ENCODE assay signal across 18 cellular contexts in the genomic region with DNA sequence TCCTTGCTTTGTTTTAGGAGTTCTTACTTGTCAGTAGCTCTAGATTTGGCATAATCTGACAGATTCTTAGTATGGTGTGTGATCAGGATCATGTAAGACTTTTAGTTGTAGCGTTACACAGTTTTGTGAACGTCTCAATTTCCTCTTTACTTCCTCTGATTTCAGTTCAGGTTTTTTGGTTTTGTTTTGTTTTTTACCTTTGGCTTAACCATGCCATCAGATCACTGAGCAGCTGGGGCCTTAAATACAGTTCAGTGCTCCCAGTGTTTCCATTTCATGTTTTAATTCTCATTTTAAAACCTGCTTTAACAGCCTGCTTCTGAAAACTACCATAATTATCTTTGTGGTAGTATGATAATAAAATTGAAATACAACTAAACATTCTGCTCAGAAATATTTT. TPM values are rescaled to one million over a fixed set of nuclear protein-coding genes. Genes with fewer than 3 reads are reported as not detected.
DNase-seq lines count a peak whose midpoint lies in the region; ATAC-seq and TF ChIP-seq lines count a peak whose summit lies in the region.
"Had no signal": no experiment of that assay in that cellular context is flagged by ENCODE, and none has a peak within 500 bp of the region (broad histone marks: within the 10 kb centered on the region; RNA-seq: fewer than 3 reads in every experiment).

No MANE protein-coding gene starts in this region.

- H3K36me3 ChIP-seq in naive thymus-derived CD4-positive, alpha-beta T cell (ENCODE audit: control insufficient read depth in 2 of 3, insufficient read depth in 3 of 3, low read length in 3 of 3) = peaks cover 6 to 15% (median 8%) of the 10 kb centered on the region in 3 experiments

- intact Hi-C loops in activated B cell treated with CpG ODN at 0.5 μM for 24 hours (cut with micrococcal nuclease) = no loop called here
- intact Hi-C loops in naive thymus-derived CD4-positive, alpha-beta T cell (cut with micrococcal nuclease) = loop anchor here in 1 of 2 donors (1.0 kb wide), 1 partner anchor 10 kb away; no protein-coding TSS in a partner anchor

- no peaks in the 10 kb centered on the region for H3K9me3 Mint-ChIP-seq in activated naive CD8-positive, alpha-beta T cell treated with anti-CD3 and anti-CD28 coated beads, Interleukin-2, amount 10 ng/mL, durations not matched to agents 7 days and 5 days
- H3K9me3 Mint-ChIP-seq in activated naive CD8-positive, alpha-beta T cell treated with anti-CD3 and anti-CD28 coated beads for 36 hours = no peaks in the 10 kb centered on the region
- no peaks in the 10 kb centered on the region for H3K9me3 Mint-ChIP-seq in activated B cell treated with CpG ODN at 0.5 μM for 24 hours
- peaks cover 0 to 1% (median 0%) of the 10 kb centered on the region in 11 donors for H3K9me3 Mint-ChIP-seq in naive thymus-derived CD4-positive, alpha-beta T cell

- CTCF ChIA-PET in activated B cell treated with CpG ODN at 0.5 μM for 24 hours (lab: Charles Lee) = no interaction called here
- CTCF ChIA-PET in naive thymus-derived CD4-positive, alpha-beta T cell (lab: Charles Lee) = no interaction called here

- H3K9me3 ChIP-seq in naive thymus-derived CD4-positive, alpha-beta T cell (ENCODE audit: control insufficient read depth in 2 of 3, low read length in 3 of 3) = no peaks in the 10 kb centered on the region

- TF ChIP-seq CTCF in activated B cell treated with CpG ODN at 0.5 μM for 24 hours (IDR thresholded peaks at IDR 0.05) = no peak

- H3K4me3 Mint-ChIP-seq in activated naive CD8-positive, alpha-beta T cell treated with anti-CD3 and anti-CD28 coated beads, Interleukin-2, amount 10 ng/mL, durations not matched to agents 7 days and 5 days = peak overlapping the region; percentile 15
- H3K4me3 Mint-ChIP-seq in activated naive CD8-positive, alpha-beta T cell treated with anti-CD3 and anti-CD28 coated beads for 36 hours = no peak overlapping the region
- H3K4me3 Mint-ChIP-seq in activated B cell treated with CpG ODN at 0.5 μM for 24 hours = peak overlapping the region; percentile 17
- peak overlapping the region in 5 of 10 donors; percentile 16 to 58 (median 37) for H3K4me3 Mint-ChIP-seq in naive thymus-derived CD4-positive, alpha-beta T cell

- no peak for DNase-seq in activated naive CD8-positive, alpha-beta T cell treated with anti-CD3 and anti-CD28 coated beads, Interleukin-2, amount 10 ng/mL, durations not matched to agents 7 days and 5 days
- DNase-seq in activated naive CD8-positive, alpha-beta T cell treated with anti-CD3 and anti-CD28 coated beads for 36 hours = no peak
- DNase-seq in activated B cell treated with CpG ODN at 0.5 μM for 24 hours (no peak), NCI-H2196 treated with DMSO at 0.1 percent for 48 hours (lab: John Stamatoyannopoulos, UW; ENCODE audit: unreplicated experiment) (no peak), inferior parietal cortex (ENCODE audit: extremely low spot score) (no peak)
- no peak for DNase-seq in naive thymus-derived CD4-positive, alpha-beta T cell
- DNase-seq: AML-193, EL, KG1, NCI-H1092, NCI-H1694 treated with DMSO at 0.1 percent for 48 hours, NCI-H82 had no signal

- peaks cover 6 to 18% of the 10 kb centered on the region in 2 donors for H3K4me1 ChIP-seq in naive thymus-derived CD4-positive, alpha-beta T cell (ENCODE audit: control insufficient read depth in 2 of 2, insufficient read depth in 2 of 2, low read length in 2 of 2)

- H3K4me1 Mint-ChIP-seq in activated naive CD8-positive, alpha-beta T cell treated with anti-CD3 and anti-CD28 coated beads, Interleukin-2, amount 10 ng/mL, durations not matched to agents 7 days and 5 days = peaks cover 15% of the 10 kb centered on the region
- peaks cover 21% of the 10 kb centered on the region for H3K4me1 Mint-ChIP-seq in activated naive CD8-positive, alpha-beta T cell treated with anti-CD3 and anti-CD28 coated beads for 36 hours
- peaks cover 50% of the 10 kb centered on the region for H3K4me1 Mint-ChIP-seq in activated B cell treated with CpG ODN at 0.5 μM for 24 hours
- H3K4me1 Mint-ChIP-seq in naive thymus-derived CD4-positive, alpha-beta T cell = peaks cover 6 to 50% (median 35%) of the 10 kb centered on the region in 7 donors

- peaks cover 12% of the 10 kb centered on the region for H3K36me3 Mint-ChIP-seq in activated naive CD8-positive, alpha-beta T cell treated with anti-CD3 and anti-CD28 coated beads, Interleukin-2, amount 10 ng/mL, durations not matched to agents 7 days and 5 days
- H3K36me3 Mint-ChIP-seq in activated naive CD8-positive, alpha-beta T cell treated with anti-CD3 and anti-CD28 coated beads for 36 hours = peaks cover 6% of the 10 kb centered on the region
- peaks cover 49% of the 10 kb centered on the region for H3K36me3 Mint-ChIP-seq in activated B cell treated with CpG ODN at 0.5 μM for 24 hours (ENCODE audit: low read depth)
- peaks cover 0 to 37% (median 15%) of the 10 kb centered on the region in 5 donors for H3K36me3 Mint-ChIP-seq in naive thymus-derived CD4-positive, alpha-beta T cell

- peak overlapping the region; percentile 38 for H3K27ac ChIP-seq in naive thymus-derived CD4-positive, alpha-beta T cell (ENCODE audit: low read depth, low read length)

- H3K27me3 Mint-ChIP-seq in activated naive CD8-positive, alpha-beta T cell treated with anti-CD3 and anti-CD28 coated beads, Interleukin-2, amount 10 ng/mL, durations not matched to agents 7 days and 5 days = no peaks in the 10 kb centered on the region
- no peaks in the 10 kb centered on the region for H3K27me3 Mint-ChIP-seq in activated naive CD8-positive, alpha-beta T cell treated with anti-CD3 and anti-CD28 coated beads for 36 hours
- no peaks in the 10 kb centered on the region for H3K27me3 Mint-ChIP-seq in activated B cell treated with CpG ODN at 0.5 μM for 24 hours
- H3K27me3 Mint-ChIP-seq in naive thymus-derived CD4-positive, alpha-beta T cell = no peaks in the 10 kb centered on the region

- no peak overlapping the region for H3K4me3 ChIP-seq in naive thymus-derived CD4-positive, alpha-beta T cell (ENCODE audit: low read length)

- H3K27me3 ChIP-seq in naive thymus-derived CD4-positive, alpha-beta T cell (ENCODE audit: control insufficient read depth in 2 of 2, insufficient read depth in 2 of 2, low read length in 2 of 2) = no peaks in the 10 kb centered on the region

- ATAC-seq in activated naive CD8-positive, alpha-beta T cell treated with anti-CD3 and anti-CD28 coated beads, Interleukin-2, amount 10 ng/mL, durations not matched to agents 7 days and 5 days (ENCODE audit: low read depth) = no peak
- ATAC-seq in activated B cell treated with CpG ODN at 0.5 μM for 24 hours (ENCODE audit: low read depth) = peak; percentile 25
- ATAC-seq in naive thymus-derived CD4-positive, alpha-beta T cell = no peak
- ATAC-seq in GM21786 (IDR thresholded peaks at IDR 0.05; ENCODE audit: unreplicated experiment) = no peak
- ATAC-seq: Panc1, Right ventricle myocardium inferior had no signal

- H3K27ac Mint-ChIP-seq in activated naive CD8-positive, alpha-beta T cell treated with anti-CD3 and anti-CD28 coated beads, Interleukin-2, amount 10 ng/mL, durations not matched to agents 7 days and 5 days = no peak overlapping the region
- H3K27ac Mint-ChIP-seq in activated naive CD8-positive, alpha-beta T cell treated with anti-CD3 and anti-CD28 coated beads for 36 hours = no peak overlapping the region
- H3K27ac Mint-ChIP-seq in activated B cell treated with CpG ODN at 0.5 μM for 24 hours = peak overlapping the region; percentile 46
- peak overlapping the region in 8 of 9 donors; percentile 39 to 89 (median 74) for H3K27ac Mint-ChIP-seq in naive thymus-derived CD4-positive, alpha-beta T cell

- POLR2A ChIA-PET in activated naive CD8-positive, alpha-beta T cell treated with anti-CD3 and anti-CD28 coated beads, Interleukin-2, amount 10 ng/mL, durations not matched to agents 7 days and 5 days (lab: Charles Lee) = no interaction called here
- POLR2A ChIA-PET in activated B cell treated with CpG ODN at 0.5 μM for 24 hours (lab: Charles Lee) = interaction anchor here (1.3 kb wide), 1 partner anchor 53 kb away, joined by 3 read pairs; the partner anchor contains the start of gene PLEKHA1
- POLR2A ChIA-PET in naive thymus-derived CD4-positive, alpha-beta T cell (lab: Charles Lee) = interaction anchor here (1.0 to 1.2 kb wide), 3 partner anchors 45 to 55 kb away, joined by 3 to 4 read pairs (median 4); partner anchors contain the start of gene PLEKHA1

RNA-seq across cellular contexts. Expression of gene ARMS2, which starts 27.2 kb away (rescaled TPM):
- not detected for total RNA-seq in activated naive CD8-positive, alpha-beta T cell treated with anti-CD3 and anti-CD28 coated beads, Interleukin-2, amount 10 ng/mL, durations not matched to agents 7 days and 5 days
- total RNA-seq in activated naive CD8-positive, alpha-beta T cell treated with anti-CD3 and anti-CD28 coated beads for 36 hours = not detected
- total RNA-seq in activated B cell treated with CpG ODN at 0.5 μM for 24 hours = not detected in 2 replicates
- total RNA-seq in naive thymus-derived CD4-positive, alpha-beta T cell = not detected
- not detected for polyA plus RNA-seq in naive thymus-derived CD4-positive, alpha-beta T cell
- total RNA-seq: H4, M059J, NCI-H460, Right ventricle myocardium inferior had no signal

RNA-seq across cellular contexts. Expression of gene HTRA1, which starts 34.1 kb away (rescaled TPM):
- total RNA-seq in activated naive CD8-positive, alpha-beta T cell treated with anti-CD3 and anti-CD28 coated beads, Interleukin-2, amount 10 ng/mL, durations not matched to agents 7 days and 5 days = under 1 TPM in 1 of 2 experiments, not detected in 1; 0.26 TPM
- not detected for total RNA-seq in activated naive CD8-positive, alpha-beta T cell treated with anti-CD3 and anti-CD28 coated beads for 36 hours
- not detected in 2 replicates for total RNA-seq in activated B cell treated with CpG ODN at 0.5 μM for 24 hours
- under 1 TPM in 4 of 5 experiments, not detected in 1; 0.22 to 0.64 (median 0.40) TPM for total RNA-seq in naive thymus-derived CD4-positive, alpha-beta T cell
- polyA plus RNA-seq in naive thymus-derived CD4-positive, alpha-beta T cell = not detected

RNA-seq across cellular contexts. Expression of gene PLEKHA1, which starts 52.8 kb away (rescaled TPM):
- 10 to 100 TPM; 26.6 to 29.2 TPM for total RNA-seq in activated naive CD8-positive, alpha-beta T cell treated with anti-CD3 and anti-CD28 coated beads, Interleukin-2, amount 10 ng/mL, durations not matched to agents 7 days and 5 days
- total RNA-seq in activated naive CD8-positive, alpha-beta T cell treated with anti-CD3 and anti-CD28 coated beads for 36 hours = 10 to 100 TPM; 17.1 to 18.8 TPM
- total RNA-seq in activated B cell treated with CpG ODN at 0.5 μM for 24 hours = 11.8 and 12.8 TPM in 2 replicates
- total RNA-seq in naive thymus-derived CD4-positive, alpha-beta T cell = 10 to 100 TPM in 4 of 5 experiments, 1 to 10 TPM in 1; 5.9 to 90.1 (median 39.2) TPM
- 100 to 1,000 TPM in 1 of 2 donors, 10 to 100 TPM in 1; 90.4 to 100 TPM for polyA plus RNA-seq in naive thymus-derived CD4-positive, alpha-beta T cell

Comparison
In these comparisons a context has a peak if more than half of its experiments do, and no peak if none do; other contexts are left out.
1. H3K27ac Mint-ChIP-seq: peak in activated B cell treated with CpG ODN at 0.5 μM for 24 hours (single experiment) and naive thymus-derived CD4-positive, alpha-beta T cell (8 of 9); none in activated naive CD8-positive, alpha-beta T cell treated with anti-CD3 and anti-CD28 coated beads, Interleukin-2, amount 10 ng/mL, durations not matched to agents 7 days and 5 days (single experiment) and activated naive CD8-positive, alpha-beta T cell treated with anti-CD3 and anti-CD28 coated beads for 36 hours (single experiment).